ENCODE assay signal across 18 cellular contexts in genomic region chr12:52059582-52060497, GRCh38. TPM values are rescaled to one million over a fixed set of nuclear protein-coding genes. Genes with fewer than 3 reads are reported as not detected.
DNase-seq lines count a peak whose midpoint lies in the region; ATAC-seq, FAIRE-seq and TF ChIP-seq lines count a peak whose summit lies in the region.
"Had no signal": no experiment of that assay in that cellular context is flagged by ENCODE, and none has a peak within 500 bp of the region (broad histone marks: within the 10 kb centered on the region; RNA-seq: fewer than 3 reads in every experiment).

No MANE protein-coding gene starts in this region.

- no peak overlapping the region for H3K27ac ChIP-seq in lower lobe of right lung
- H3K27ac ChIP-seq: cardiac muscle cell had no signal

- no peaks in the 10 kb centered on the region for H3K9me3 Mint-ChIP-seq in activated naive CD8-positive, alpha-beta T cell (ENCODE audit: low read depth)
- H3K9me3 Mint-ChIP-seq in activated naive CD8-positive, alpha-beta T cell treated with anti-CD3 and anti-CD28 coated beads, Interleukin-2, amount 50 U/mL, for 24 hours: no peaks in the 10 kb centered on the region
- no peaks in the 10 kb centered on the region for H3K9me3 Mint-ChIP-seq in type B pancreatic cell
- H3K9me3 Mint-ChIP-seq: IgD-negative memory B cell, nephron progenitor cell had no signal

- FAIRE-seq in HTR-8/SVneo (lab: Jason Lieb, UNC): no peak
- FAIRE-seq: endometrium had no signal

- intact Hi-C loops in lower lobe of right lung (cut with DNase I): no loop called here

- peaks cover 2% of the 10 kb centered on the region for H3K4me1 Mint-ChIP-seq in activated naive CD8-positive, alpha-beta T cell (ENCODE audit: low read depth)
- peaks cover under 1% of the 10 kb centered on the region for H3K4me1 Mint-ChIP-seq in activated naive CD8-positive, alpha-beta T cell treated with anti-CD3 and anti-CD28 coated beads, Interleukin-2, amount 50 U/mL, for 24 hours
- H3K4me1 Mint-ChIP-seq in type B pancreatic cell (ENCODE audit: unreplicated experiment): no peaks in the 10 kb centered on the region
- H3K4me1 Mint-ChIP-seq: IgD-negative memory B cell had no signal

- no peaks in the 10 kb centered on the region for H3K36me3 Mint-ChIP-seq in activated naive CD8-positive, alpha-beta T cell
- peaks cover 31% of the 10 kb centered on the region for H3K36me3 Mint-ChIP-seq in activated naive CD8-positive, alpha-beta T cell treated with anti-CD3 and anti-CD28 coated beads, Interleukin-2, amount 50 U/mL, for 24 hours (ENCODE audit: low read depth)
- H3K36me3 Mint-ChIP-seq in type B pancreatic cell: no peaks in the 10 kb centered on the region

- H3K9me3 ChIP-seq in lower lobe of right lung: no peaks in the 10 kb centered on the region

- no peaks in the 10 kb centered on the region for H3K27me3 ChIP-seq in lower lobe of right lung (ENCODE audit: low read depth)
- H3K27me3 ChIP-seq: cardiac muscle cell had no signal

- TF ChIP-seq CTCF in astrocyte of the spinal cord (IDR thresholded peaks at IDR 0.05; ENCODE audit: low read depth, low read length): no peak
- TF ChIP-seq CTCF in lower lobe of right lung (IDR thresholded peaks at IDR 0.05): no peak
- TF ChIP-seq CTCF in type B pancreatic cell (conservative IDR thresholded peaks at IDR 0.05): no peak

- H3K4me3 ChIP-seq in astrocyte of the spinal cord (ENCODE audit: low read depth, low read length): no peak overlapping the region
- H3K4me3 ChIP-seq in lower lobe of right lung: no peak overlapping the region
- H3K4me3 ChIP-seq: cardiac muscle cell, smooth muscle cell had no signal

- no peaks in the 10 kb centered on the region for H3K27me3 Mint-ChIP-seq in activated naive CD8-positive, alpha-beta T cell
- no peaks in the 10 kb centered on the region for H3K27me3 Mint-ChIP-seq in activated naive CD8-positive, alpha-beta T cell treated with anti-CD3 and anti-CD28 coated beads, Interleukin-2, amount 50 U/mL, for 24 hours
- H3K27me3 Mint-ChIP-seq in type B pancreatic cell: peaks cover 2% of the 10 kb centered on the region
- H3K27me3 Mint-ChIP-seq: IgD-negative memory B cell had no signal

- ATAC-seq in activated naive CD8-positive, alpha-beta T cell treated with anti-CD3 and anti-CD28 coated beads, Interleukin-2, amount 50 U/mL, for 24 hours: no peak
- ATAC-seq in lower lobe of right lung (peak; percentile 37 to 40), left lobe of liver (no peak)

- H3K4me1 ChIP-seq in lower lobe of right lung: peaks cover 8% of the 10 kb centered on the region

- H3K4me3 Mint-ChIP-seq in activated naive CD8-positive, alpha-beta T cell: no peak overlapping the region
- no peak overlapping the region for H3K4me3 Mint-ChIP-seq in activated naive CD8-positive, alpha-beta T cell treated with anti-CD3 and anti-CD28 coated beads, Interleukin-2, amount 50 U/mL, for 24 hours
- H3K4me3 Mint-ChIP-seq in type B pancreatic cell: no peak overlapping the region
- H3K4me3 Mint-ChIP-seq: IgD-negative memory B cell, nephron progenitor cell had no signal

- DNase-seq in activated naive CD8-positive, alpha-beta T cell treated with anti-CD3 and anti-CD28 coated beads, Interleukin-2, amount 50 U/mL, for 24 hours: no peak
- DNase-seq in astrocyte of the spinal cord (ENCODE audit: low read depth, low spot score) (peak; percentile 68), lower lobe of right lung (no peak), type B pancreatic cell (ENCODE audit: extremely low spot score, unreplicated experiment) (no peak), LoVo (ENCODE audit: low spot score) (no peak), HTR-8/SVneo (ENCODE audit: insufficient read length, low spot score) (no peak), left lobe of liver (ENCODE audit: low spot score) (no peak)
- DNase-seq: hippocampal formation, NCI-H1436, NCI-H524 treated with DMSO at 0.1 percent for 48 hours, nephron progenitor cell, T-helper 9 cell had no signal

- in situ Hi-C loops in astrocyte of the spinal cord (cut with HindIII; ENCODE audit: low sequenced_read_pairs): no loop called here

- H3K27ac Mint-ChIP-seq in activated naive CD8-positive, alpha-beta T cell: peak overlapping the region; percentile 28
- H3K27ac Mint-ChIP-seq in activated naive CD8-positive, alpha-beta T cell treated with anti-CD3 and anti-CD28 coated beads, Interleukin-2, amount 50 U/mL, for 24 hours: no peak overlapping the region
- peak overlapping the region; percentile 69 for H3K27ac Mint-ChIP-seq in type B pancreatic cell
- H3K27ac Mint-ChIP-seq: IgD-negative memory B cell, nephron progenitor cell had no signal

- peaks cover 48% of the 10 kb centered on the region for H3K36me3 ChIP-seq in lower lobe of right lung

RNA-seq across cellular contexts. Expression of gene NR4A1, which starts 8.6 kb away (rescaled TPM):
- total RNA-seq in lower lobe of right lung: 39.3 TPM
- 11.4 and 81.9 TPM in 2 replicates for total RNA-seq in type B pancreatic cell (ENCODE audit: low replicate concordance)
- 5.4 TPM for total RNA-seq in left lobe of liver

RNA-seq across cellular contexts. Expression of gene ATG101, which starts 9.9 kb away (rescaled TPM):
- total RNA-seq in lower lobe of right lung: 31.8 TPM
- 35.7 and 48.7 TPM in 2 replicates for total RNA-seq in type B pancreatic cell (ENCODE audit: low replicate concordance)
- total RNA-seq in left lobe of liver: 18.0 TPM

RNA-seq across cellular contexts. Expression of gene SMIM41, which starts 19.7 kb away (rescaled TPM):
- 4.3 TPM for total RNA-seq in lower lobe of right lung
- not detected in 2 replicates for total RNA-seq in type B pancreatic cell (ENCODE audit: low replicate concordance)
- total RNA-seq in left lobe of liver: not detected
- total RNA-seq: cardiac muscle cell, RPMI7951, smooth muscle cell had no signal

RNA-seq across cellular contexts. Expression of gene TAMALIN, which starts 53.1 kb away (rescaled TPM):
- total RNA-seq in lower lobe of right lung (85.5 TPM), type B pancreatic cell (ENCODE audit: low replicate concordance) (4.2 and 16.5 TPM in 2 replicates), left lobe of liver (5.5 TPM)

Comparison
In these comparisons a context has a peak if more than half of its experiments do, and no peak if none do; other contexts are left out.
1. ATAC-seq: peak in lower lobe of right lung (2 of 2); none in activated naive CD8-positive, alpha-beta T cell treated with anti-CD3 and anti-CD28 coated beads, Interleukin-2, amount 50 U/mL, for 24 hours (single experiment) and left lobe of liver (single experiment).